Comparison of ENCODE assay signal across 16 cellular contexts in the genomic region with DNA sequence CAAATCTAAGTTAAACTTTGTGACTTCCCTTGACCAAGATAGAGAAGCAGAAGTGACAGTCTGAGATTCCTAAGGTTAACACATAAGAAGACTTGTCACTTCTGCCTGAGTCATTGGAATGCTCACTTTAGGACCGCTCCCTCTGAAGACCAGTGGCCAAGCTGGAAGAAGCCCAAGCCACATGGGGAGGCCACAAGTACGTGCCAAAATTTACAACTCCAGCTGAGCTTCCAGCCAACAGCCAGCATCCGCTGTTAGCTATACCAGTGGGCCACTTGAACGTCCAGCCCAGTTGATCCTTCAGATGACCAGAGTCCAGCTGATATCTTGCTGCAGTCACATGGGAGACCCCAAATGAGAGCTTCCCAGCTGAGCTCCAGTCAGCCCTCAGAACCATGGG. TPM values are rescaled to one million over a fixed set of nuclear protein-coding genes. Genes with fewer than 3 reads are reported as not detected.
DNase-seq lines count a peak whose midpoint lies in the region; ATAC-seq, FAIRE-seq and TF ChIP-seq lines count a peak whose summit lies in the region.
"Had no signal": no experiment of that assay in that cellular context is flagged by ENCODE, and none has a peak within 500 bp of the region (broad histone marks: within the 10 kb centered on the region; RNA-seq: fewer than 3 reads in every experiment).

No MANE protein-coding gene starts in this region.

- no peak overlapping the region for H3K4me3 ChIP-seq in A549
- H3K4me3 ChIP-seq in choroid plexus epithelial cell (ENCODE audit: low read depth, low read length): no peak overlapping the region
- H3K4me3 ChIP-seq: GM12878, thyroid gland had no signal

- H3K9me3 ChIP-seq in A549: no peaks in the 10 kb centered on the region
- H3K9me3 ChIP-seq: thyroid gland had no signal

- no peak for TF ChIP-seq CTCF in A549 (IDR thresholded peaks at IDR 0.05)
- no peak for TF ChIP-seq CTCF in choroid plexus epithelial cell (conservative IDR thresholded peaks at IDR 0.05; ENCODE audit: low read depth, low read length)

- CTCF ChIA-PET in A549 (lab: Yijun Ruan, JAX): interaction anchor here (1.2 to 2.8 kb wide), 5 partner anchors 10 to 51 kb away, joined by 4 to 17 read pairs (median 6); a partner anchor contains a TSS

- FAIRE-seq in A549 (lab: Jason Lieb, UNC): no peak
- FAIRE-seq: GM12878 had no signal

- no peak overlapping the region for H3K4me2 ChIP-seq in A549

- POLR2A ChIA-PET in A549 (lab: Yijun Ruan, JAX): no interaction called here

- no peak overlapping the region for H3K27ac ChIP-seq in A549
- H3K27ac ChIP-seq: thyroid gland had no signal

- TF ChIP-seq POLR2A in A549 (IDR thresholded peaks at IDR 0.05; ENCODE audit: low read length): no peak

- WGBS in A549 (ENCODE audit: missing lambda C conversion rate): 66% methylated on average over 4 of the region's 4 CpGs

- no peak for TF ChIP-seq RAD21 in A549 (conservative IDR thresholded peaks at IDR 0.05 in 1 of 2, IDR thresholded peaks at IDR 0.05 in 1 of 2)

- no peak for DNase-seq in A549 (ENCODE audit: low read depth in 1 of 2, low spot score in 1 of 2)
- peak; percentile 80 for DNase-seq in HT1080 (ENCODE audit: low read depth)
- peak; percentile 82 for DNase-seq in choroid plexus epithelial cell (ENCODE audit: low read depth)
- DNase-seq in medulla oblongata (ENCODE audit: extremely low spot score): peak; percentile 8
- no peak for DNase-seq in DMS153 treated with DMSO at 0.1 percent for 48 hours (lab: John Stamatoyannopoulos, UW; ENCODE audit: unreplicated experiment)
- no peak for DNase-seq in activated CD4-positive, CD25-positive, alpha-beta regulatory T cell treated with anti-CD3 and anti-CD28 coated beads, Interleukin-2, amount 50 U/mL, for 72 hours
- DNase-seq in dedifferentiated amniotic fluid mesenchymal stem cell (ENCODE audit: extremely low spot score): no peak
- DNase-seq: activated CD4-positive, alpha-beta memory T cell treated with anti-CD3 and anti-CD28 coated beads for 36 hours; GOT3; hippocampal formation; NCI-H1105; NCI-H526 treated with DMSO at 0.1 percent for 48 hours; thyroid gland had no signal

- H3K4me1 ChIP-seq in A549: peaks cover 19% of the 10 kb centered on the region

- ATAC-seq in A549 (peak; percentile 36 to 40; a peak in 3 of 6 replicates), HG02610 (IDR thresholded peaks at IDR 0.05; ENCODE audit: unreplicated experiment) (no peak)
- ATAC-seq: GM12878 had no signal

- no peak for TF ChIP-seq EP300 in A549 (IDR thresholded peaks at IDR 0.05)

TF ChIP-seq in A549, 52 proteins besides CTCF, POLR2A, EP300 and RAD21:
- TF ChIP-seq RARB (CRISPR knock-in tag; IDR thresholded peaks at IDR 0.05): no peak
- TF ChIP-seq, protein P1, sequence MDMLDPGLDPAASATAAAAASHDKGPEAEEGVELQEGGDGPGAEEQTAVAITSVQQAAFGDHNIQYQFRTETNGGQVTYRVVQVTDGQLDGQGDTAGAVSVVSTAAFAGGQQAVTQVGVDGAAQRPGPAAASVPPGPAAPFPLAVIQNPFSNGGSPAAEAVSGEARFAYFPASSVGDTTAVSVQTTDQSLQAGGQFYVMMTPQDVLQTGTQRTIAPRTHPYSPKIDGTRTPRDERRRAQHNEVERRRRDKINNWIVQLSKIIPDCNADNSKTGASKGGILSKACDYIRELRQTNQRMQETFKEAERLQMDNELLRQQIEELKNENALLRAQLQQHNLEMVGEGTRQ (IDR thresholded peaks at IDR 0.05): no peak
- TF ChIP-seq, protein P2, sequence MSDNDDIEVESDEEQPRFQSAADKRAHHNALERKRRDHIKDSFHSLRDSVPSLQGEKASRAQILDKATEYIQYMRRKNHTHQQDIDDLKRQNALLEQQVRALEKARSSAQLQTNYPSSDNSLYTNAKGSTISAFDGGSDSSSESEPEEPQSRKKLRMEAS (IDR thresholded peaks at IDR 0.05): no peak
- no peak for TF ChIP-seq EHF (CRISPR knock-in tag; IDR thresholded peaks at IDR 0.05)
- no peak for TF ChIP-seq ZNF302 (CRISPR knock-in tag; IDR thresholded peaks at IDR 0.05)
- TF ChIP-seq JUN (IDR thresholded peaks at IDR 0.05): no peak

RNA-seq across cellular contexts. Expression of a gene that starts 18.1 kb away (rescaled TPM):
- polyA plus RNA-seq in A549 (2011; rRNA removed) (150 and 161 TPM in 2 replicates), A549 (2017; fragmentation: RNase III; extraction: RNeasy Plus Mini Kit Qiagen cat#74134 plus additional on column Dnase treatment) (192 to 194 TPM (median 192 TPM) in 3 replicates)
- polyA plus RNA-seq in A549 (2012; cell fraction: cytosol; rRNA removed): 122 and 157 TPM in 2 replicates
- 116 and 163 TPM in 2 replicates for polyA plus RNA-seq in A549 (2012; cell fraction: nucleus; rRNA removed)
- polyA minus RNA-seq in A549 (2011; rRNA and poly(A)+ RNA removed): 99.9 and 120 TPM in 2 replicates
- 32.8 and 40.4 TPM in 2 replicates for total RNA-seq in HT1080 (2014; rRNA removed; shearing (Covaris generic))
- 74.4 and 95.7 TPM in 2 replicates for polyA plus RNA-seq in HT1080 (2015; cell fraction: cytosol; rRNA removed)
- polyA plus RNA-seq in HT1080 (2015; cell fraction: nucleus; rRNA removed): 82.3 and 82.7 TPM in 2 replicates
- total RNA-seq: activated CD4-positive, alpha-beta memory T cell treated with anti-CD3 and anti-CD28 coated beads for 36 hours had no signal

RNA-seq across cellular contexts. Expression of a gene that starts 20.4 kb away (rescaled TPM):
- polyA plus RNA-seq in A549 (2011; rRNA removed): 0.35 and 0.57 TPM in 2 replicates
- 0.52 and 0.81 TPM in 2 replicates for polyA plus RNA-seq in A549 (2012; cell fraction: cytosol; rRNA removed)
- 0.36 and 0.49 TPM in 2 replicates for polyA plus RNA-seq in A549 (2012; cell fraction: nucleus; rRNA removed)
- 0.45 to 0.90 TPM (median 0.45 TPM) in 3 replicates for polyA plus RNA-seq in A549 (2017; fragmentation: RNase III; extraction: RNeasy Plus Mini Kit Qiagen cat#74134 plus additional on column Dnase treatment)
- not detected in 2 replicates for polyA minus RNA-seq in A549 (2011; rRNA and poly(A)+ RNA removed)
- not detected in 2 replicates for total RNA-seq in HT1080 (2014; rRNA removed; shearing (Covaris generic))
- polyA plus RNA-seq in HT1080 (2015; cell fraction: cytosol; rRNA removed): not detected in 2 replicates
- polyA plus RNA-seq in HT1080 (2015; cell fraction: nucleus; rRNA removed): not detected in 2 replicates
- total RNA-seq: activated CD4-positive, alpha-beta memory T cell treated with anti-CD3 and anti-CD28 coated beads for 36 hours; GM12878; lung microvascular endothelial cell; thyroid gland had no signal
- polyA plus RNA-seq: GM12878 had no signal

RNA-seq across cellular contexts. Expression of a gene that starts 42.2 kb away (rescaled TPM):
- polyA plus RNA-seq in A549 (2011; rRNA removed) (0.75 and 0.93 TPM in 2 replicates), A549 (2017; fragmentation: RNase III; extraction: RNeasy Plus Mini Kit Qiagen cat#74134 plus additional on column Dnase treatment) (3.3 to 3.7 TPM (median 3.5 TPM) in 3 replicates)
- polyA plus RNA-seq in A549 (2012; cell fraction: cytosol; rRNA removed): 1.2 and 1.4 TPM in 2 replicates
- polyA plus RNA-seq in A549 (2012; cell fraction: nucleus; rRNA removed): 0.88 and 0.96 TPM in 2 replicates
- polyA minus RNA-seq in A549 (2011; rRNA and poly(A)+ RNA removed): not detected in 2 replicates
- total RNA-seq in HT1080 (2014; rRNA removed; shearing (Covaris generic)): not detected in 2 replicates
- not detected in 2 replicates for polyA plus RNA-seq in HT1080 (2015; cell fraction: cytosol; rRNA removed)
- polyA plus RNA-seq in HT1080 (2015; cell fraction: nucleus; rRNA removed): not detected in 2 replicates
- total RNA-seq: activated CD4-positive, alpha-beta memory T cell treated with anti-CD3 and anti-CD28 coated beads for 36 hours; GM12878; lung microvascular endothelial cell; thyroid gland had no signal
- polyA plus RNA-seq: GM12878 had no signal

Comparison
In these comparisons a context has a peak if more than half of its experiments do, and no peak if none do; other contexts are left out.
1. DNase-seq: peak in HT1080 (single experiment), choroid plexus epithelial cell (single experiment) and medulla oblongata (single experiment); none in A549 (0 of 2), DMS153 treated with DMSO at 0.1 percent for 48 hours (single experiment), activated CD4-positive, CD25-positive, alpha-beta regulatory T cell treated with anti-CD3 and anti-CD28 coated beads, Interleukin-2, amount 50 U/mL, for 72 hours (single experiment) and dedifferentiated amniotic fluid mesenchymal stem cell (single experiment).